Comparison of ENCODE assay signal across 8 cellular contexts in the genomic region with DNA sequence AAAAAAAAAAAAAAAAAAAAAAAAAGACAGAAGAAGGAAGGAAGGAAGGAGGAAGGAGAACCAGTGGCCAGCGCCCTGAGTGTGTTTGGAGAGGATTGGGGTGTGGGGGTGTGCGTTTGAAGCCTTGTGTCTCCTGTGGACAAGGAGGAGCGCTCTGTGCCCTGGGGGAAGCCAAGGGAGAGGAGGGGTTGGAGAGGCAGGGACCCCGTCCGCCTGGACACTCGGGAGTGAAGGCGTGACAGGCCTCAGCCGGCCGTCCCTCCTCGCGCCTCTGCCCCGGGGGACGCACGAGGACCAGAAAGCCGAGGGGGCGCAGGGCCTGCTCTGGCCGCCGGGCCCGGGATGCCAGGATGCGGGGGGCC. TPM values are rescaled to one million over a fixed set of nuclear protein-coding genes. Genes with fewer than 3 reads are reported as not detected.
A peak's percentile ranks its signal among the peaks of the same experiment; 100 is the strongest.
DNase-seq lines count a peak whose midpoint lies in the region; ATAC-seq and TF ChIP-seq lines count a peak whose summit lies in the region.

No MANE protein-coding gene starts in this region.

- intact Hi-C loops in ascending aorta (cut with DNase I) = no loop called here

- H3K36me3 ChIP-seq in ascending aorta (no peaks in the 10 kb centered on the region), BE2C (no peaks in the 10 kb centered on the region)

- TF ChIP-seq CTCF in ascending aorta (IDR thresholded peaks at IDR 0.05) (no peak), BE2C (IDR thresholded peaks at IDR 0.05; ENCODE audit: low read depth, low read length) (no peak)

- H3K27me3 ChIP-seq in ascending aorta (no peaks in the 10 kb centered on the region), BE2C (no peaks in the 10 kb centered on the region)

- no peaks in the 10 kb centered on the region for H3K36me3 Mint-ChIP-seq in memory B cell

- H3K4me1 ChIP-seq in ascending aorta (peaks cover 6 to 15% of the 10 kb centered on the region in 2 donors), BE2C (no peaks in the 10 kb centered on the region)

- peak overlapping the region; percentile 63 for H3K27ac Mint-ChIP-seq in memory B cell

- H3K9me3 Mint-ChIP-seq in memory B cell = peaks cover 2% of the 10 kb centered on the region

- peak overlapping the region in 1 of 2 donors; percentile 71 for H3K27ac ChIP-seq in ascending aorta

- H3K9me3 ChIP-seq in ascending aorta = no peaks in the 10 kb centered on the region
- no peaks in the 10 kb centered on the region for H3K9me3 ChIP-seq in BE2C

- ATAC-seq in HG03097 (IDR thresholded peaks at IDR 0.05; ENCODE audit: low FRiP score, unreplicated experiment) = peak; percentile 7
- ATAC-seq in memory B cell (ENCODE audit: low read depth) = peak; percentile 3
- no peak for ATAC-seq in HG03095 (IDR thresholded peaks at IDR 0.05; ENCODE audit: unreplicated experiment)
- ATAC-seq in HG02884 (IDR thresholded peaks at IDR 0.05; ENCODE audit: unreplicated experiment) = no peak

- DNase-seq in CD1c-positive myeloid dendritic cell (ENCODE audit: extremely low spot score) (peak; percentile 15), ascending aorta (ENCODE audit: low spot score in 2 of 2) (no peak), memory B cell (ENCODE audit: low spot score in 2 of 2) (no peak), BE2C (no peak), iPS-NIHi7 (ENCODE audit: extremely low spot score) (no peak)

- no peaks in the 10 kb centered on the region for H3K27me3 Mint-ChIP-seq in memory B cell

- H3K4me1 Mint-ChIP-seq in memory B cell = peaks cover 18% of the 10 kb centered on the region

- H3K4me3 Mint-ChIP-seq in memory B cell = peak overlapping the region; percentile 85

- H3K4me3 ChIP-seq in ascending aorta (peak overlapping the region; percentile 70 to 93), BE2C (ENCODE audit: low read depth, low read length) (no peak overlapping the region)

RNA-seq across cellular contexts. Expression of gene SERTAD2, which starts 44.9 kb away (rescaled TPM):
- 8.7 TPM for total RNA-seq in ascending aorta
- polyA plus RNA-seq in BE2C (2012; ENCODE audit: insufficient read depth, insufficient read length, low read depth) = 7.0 TPM

Comparison
In these comparisons a context has a peak if more than half of its experiments do, and no peak if none do; other contexts are left out.
1. ATAC-seq: peak in HG03097 (single experiment) and memory B cell (single experiment); none in HG03095 (single experiment) and HG02884 (single experiment).